ENCODE assay signal across 1 cellular context in the genomic region with DNA sequence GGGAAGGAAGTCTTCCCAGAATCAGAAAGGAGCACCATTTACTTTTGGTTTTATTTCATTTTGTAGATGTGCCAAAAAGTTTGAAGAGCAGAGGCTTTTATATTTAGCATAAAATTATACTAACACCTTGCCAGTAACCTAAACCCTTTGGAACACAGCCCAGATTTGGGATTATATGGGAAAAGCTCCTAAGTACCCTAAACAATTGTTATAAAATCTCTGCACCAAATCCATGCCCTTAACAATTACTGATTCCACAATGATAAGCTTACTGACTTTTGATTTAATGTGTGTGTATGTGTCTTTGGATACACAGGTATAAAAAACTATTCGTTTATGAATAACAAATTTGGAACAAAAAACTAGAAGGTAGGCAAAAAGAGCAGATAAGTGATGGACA.
TF ChIP-seq lines count a peak whose summit lies in the region.

No MANE protein-coding gene starts in this region.

TF ChIP-seq in GM23338, 12 proteins besides CTCF, POLR2A, EP300 and RAD21 (continued from another document):
- TF ChIP-seq, protein P1, sequence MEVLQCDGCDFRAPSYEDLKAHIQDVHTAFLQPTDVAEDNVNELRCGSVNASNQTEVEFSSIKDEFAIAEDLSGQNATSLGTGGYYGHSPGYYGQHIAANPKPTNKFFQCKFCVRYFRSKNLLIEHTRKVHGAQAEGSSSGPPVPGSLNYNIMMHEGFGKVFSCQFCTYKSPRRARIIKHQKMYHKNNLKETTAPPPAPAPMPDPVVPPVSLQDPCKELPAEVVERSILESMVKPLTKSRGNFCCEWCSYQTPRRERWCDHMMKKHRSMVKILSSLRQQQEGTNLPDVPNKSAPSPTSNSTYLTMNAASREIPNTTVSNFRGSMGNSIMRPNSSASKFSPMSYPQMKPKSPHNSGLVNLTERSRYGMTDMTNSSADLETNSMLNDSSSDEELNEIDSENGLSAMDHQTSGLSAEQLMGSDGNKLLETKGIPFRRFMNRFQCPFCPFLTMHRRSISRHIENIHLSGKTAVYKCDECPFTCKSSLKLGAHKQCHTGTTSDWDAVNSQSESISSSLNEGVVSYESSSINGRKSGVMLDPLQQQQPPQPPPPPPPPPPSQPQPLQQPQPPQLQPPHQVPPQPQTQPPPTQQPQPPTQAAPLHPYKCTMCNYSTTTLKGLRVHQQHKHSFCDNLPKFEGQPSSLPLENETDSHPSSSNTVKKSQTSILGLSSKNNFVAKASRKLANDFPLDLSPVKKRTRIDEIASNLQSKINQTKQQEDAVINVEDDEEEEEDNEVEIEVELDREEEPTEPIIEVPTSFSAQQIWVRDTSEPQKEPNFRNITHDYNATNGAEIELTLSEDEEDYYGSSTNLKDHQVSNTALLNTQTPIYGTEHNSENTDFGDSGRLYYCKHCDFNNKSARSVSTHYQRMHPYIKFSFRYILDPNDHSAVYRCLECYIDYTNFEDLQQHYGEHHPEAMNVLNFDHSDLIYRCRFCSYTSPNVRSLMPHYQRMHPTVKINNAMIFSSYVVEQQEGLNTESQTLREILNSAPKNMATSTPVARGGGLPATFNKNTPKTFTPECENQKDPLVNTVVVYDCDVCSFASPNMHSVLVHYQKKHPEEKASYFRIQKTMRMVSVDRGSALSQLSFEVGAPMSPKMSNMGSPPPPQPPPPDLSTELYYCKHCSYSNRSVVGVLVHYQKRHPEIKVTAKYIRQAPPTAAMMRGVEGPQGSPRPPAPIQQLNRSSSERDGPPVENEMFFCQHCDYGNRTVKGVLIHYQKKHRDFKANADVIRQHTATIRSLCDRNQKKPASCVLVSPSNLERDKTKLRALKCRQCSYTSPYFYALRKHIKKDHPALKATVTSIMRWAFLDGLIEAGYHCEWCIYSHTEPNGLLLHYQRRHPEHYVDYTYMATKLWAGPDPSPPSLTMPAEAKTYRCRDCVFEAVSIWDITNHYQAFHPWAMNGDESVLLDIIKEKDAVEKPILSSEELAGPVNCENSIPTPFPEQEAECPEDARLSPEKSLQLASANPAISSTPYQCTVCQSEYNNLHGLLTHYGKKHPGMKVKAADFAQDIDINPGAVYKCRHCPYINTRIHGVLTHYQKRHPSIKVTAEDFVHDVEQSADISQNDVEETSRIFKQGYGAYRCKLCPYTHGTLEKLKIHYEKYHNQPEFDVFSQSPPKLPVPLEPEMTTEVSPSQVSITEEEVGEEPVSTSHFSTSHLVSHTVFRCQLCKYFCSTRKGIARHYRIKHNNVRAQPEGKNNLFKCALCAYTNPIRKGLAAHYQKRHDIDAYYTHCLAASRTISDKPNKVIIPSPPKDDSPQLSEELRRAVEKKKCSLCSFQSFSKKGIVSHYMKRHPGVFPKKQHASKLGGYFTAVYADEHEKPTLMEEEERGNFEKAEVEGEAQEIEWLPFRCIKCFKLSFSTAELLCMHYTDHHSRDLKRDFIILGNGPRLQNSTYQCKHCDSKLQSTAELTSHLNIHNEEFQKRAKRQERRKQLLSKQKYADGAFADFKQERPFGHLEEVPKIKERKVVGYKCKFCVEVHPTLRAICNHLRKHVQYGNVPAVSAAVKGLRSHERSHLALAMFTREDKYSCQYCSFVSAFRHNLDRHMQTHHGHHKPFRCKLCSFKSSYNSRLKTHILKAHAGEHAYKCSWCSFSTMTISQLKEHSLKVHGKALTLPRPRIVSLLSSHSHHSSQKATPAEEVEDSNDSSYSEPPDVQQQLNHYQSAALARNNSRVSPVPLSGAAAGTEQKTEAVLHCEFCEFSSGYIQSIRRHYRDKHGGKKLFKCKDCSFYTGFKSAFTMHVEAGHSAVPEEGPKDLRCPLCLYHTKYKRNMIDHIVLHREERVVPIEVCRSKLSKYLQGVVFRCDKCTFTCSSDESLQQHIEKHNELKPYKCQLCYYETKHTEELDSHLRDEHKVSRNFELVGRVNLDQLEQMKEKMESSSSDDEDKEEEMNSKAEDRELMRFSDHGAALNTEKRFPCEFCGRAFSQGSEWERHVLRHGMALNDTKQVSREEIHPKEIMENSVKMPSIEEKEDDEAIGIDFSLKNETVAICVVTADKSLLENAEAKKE (CRISPR knock-in tag; IDR thresholded peaks at IDR 0.05), result no peak
- TF ChIP-seq JUNB (IDR thresholded peaks at IDR 0.05; ENCODE audit: unreplicated experiment), result no peak
- no peak for TF ChIP-seq CREB1 (CRISPR knock-in tag; IDR thresholded peaks at IDR 0.05; ENCODE audit: low read depth)
- no peak for TF ChIP-seq EZH2phosphoT487 (IDR thresholded peaks at IDR 0.05; ENCODE audit: unreplicated experiment)
- no peak for TF ChIP-seq ZNF114 (CRISPR knock-in tag; IDR thresholded peaks at IDR 0.05)
- TF ChIP-seq, protein P2, sequence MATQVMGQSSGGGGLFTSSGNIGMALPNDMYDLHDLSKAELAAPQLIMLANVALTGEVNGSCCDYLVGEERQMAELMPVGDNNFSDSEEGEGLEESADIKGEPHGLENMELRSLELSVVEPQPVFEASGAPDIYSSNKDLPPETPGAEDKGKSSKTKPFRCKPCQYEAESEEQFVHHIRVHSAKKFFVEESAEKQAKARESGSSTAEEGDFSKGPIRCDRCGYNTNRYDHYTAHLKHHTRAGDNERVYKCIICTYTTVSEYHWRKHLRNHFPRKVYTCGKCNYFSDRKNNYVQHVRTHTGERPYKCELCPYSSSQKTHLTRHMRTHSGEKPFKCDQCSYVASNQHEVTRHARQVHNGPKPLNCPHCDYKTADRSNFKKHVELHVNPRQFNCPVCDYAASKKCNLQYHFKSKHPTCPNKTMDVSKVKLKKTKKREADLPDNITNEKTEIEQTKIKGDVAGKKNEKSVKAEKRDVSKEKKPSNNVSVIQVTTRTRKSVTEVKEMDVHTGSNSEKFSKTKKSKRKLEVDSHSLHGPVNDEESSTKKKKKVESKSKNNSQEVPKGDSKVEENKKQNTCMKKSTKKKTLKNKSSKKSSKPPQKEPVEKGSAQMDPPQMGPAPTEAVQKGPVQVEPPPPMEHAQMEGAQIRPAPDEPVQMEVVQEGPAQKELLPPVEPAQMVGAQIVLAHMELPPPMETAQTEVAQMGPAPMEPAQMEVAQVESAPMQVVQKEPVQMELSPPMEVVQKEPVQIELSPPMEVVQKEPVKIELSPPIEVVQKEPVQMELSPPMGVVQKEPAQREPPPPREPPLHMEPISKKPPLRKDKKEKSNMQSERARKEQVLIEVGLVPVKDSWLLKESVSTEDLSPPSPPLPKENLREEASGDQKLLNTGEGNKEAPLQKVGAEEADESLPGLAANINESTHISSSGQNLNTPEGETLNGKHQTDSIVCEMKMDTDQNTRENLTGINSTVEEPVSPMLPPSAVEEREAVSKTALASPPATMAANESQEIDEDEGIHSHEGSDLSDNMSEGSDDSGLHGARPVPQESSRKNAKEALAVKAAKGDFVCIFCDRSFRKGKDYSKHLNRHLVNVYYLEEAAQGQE (IDR thresholded peaks at IDR 0.05; ENCODE audit: unreplicated experiment), result no peak
- no peak for TF ChIP-seq POLR2AphosphoS5 (IDR thresholded peaks at IDR 0.05; ENCODE audit: low read depth)
- TF ChIP-seq STAT1 (IDR thresholded peaks at IDR 0.05; ENCODE audit: unreplicated experiment), result no peak
- TF ChIP-seq EZH2 (IDR thresholded peaks at IDR 0.05; ENCODE audit: low read depth, unreplicated experiment), result no peak
- no peak for TF ChIP-seq NANOG (IDR thresholded peaks at IDR 0.05; ENCODE audit: borderline replicate concordance)
